ENCODE assay signal across 9 cellular contexts in genomic region chr6:90286884-90287488, GRCh38. TPM values are rescaled to one million over a fixed set of nuclear protein-coding genes. Genes with fewer than 3 reads are reported as not detected.
A peak's percentile ranks its signal among the peaks of the same experiment; 100 is the strongest.
DNase-seq lines count a peak whose midpoint lies in the region; ATAC-seq, FAIRE-seq and TF ChIP-seq lines count a peak whose summit lies in the region.
"Had no signal": no experiment of that assay in that cellular context is flagged by ENCODE, and none has a peak within 500 bp of the region (broad histone marks: within the 10 kb centered on the region; RNA-seq: fewer than 3 reads in every experiment).

No MANE protein-coding gene starts in this region.

- peak overlapping the region; percentile 16 to 95 for H3K27ac Mint-ChIP-seq in activated naive CD4-positive, alpha-beta T cell treated with anti-CD3 and anti-CD28 coated beads, Interleukin-2, amount 50 U/mL, for 72 hours

- intact Hi-C loops in kidney (cut with DNase I): no loop called here

- peaks cover 0 to 4% of the 10 kb centered on the region in 2 donors for H3K9me3 Mint-ChIP-seq in activated naive CD4-positive, alpha-beta T cell treated with anti-CD3 and anti-CD28 coated beads, Interleukin-2, amount 50 U/mL, for 72 hours

- H3K9me3 ChIP-seq in kidney (ENCODE audit: control insufficient read depth in 1 of 2, low read length in 2 of 2): no peaks in the 10 kb centered on the region
- H3K9me3 ChIP-seq: pancreas had no signal

- H3K27ac ChIP-seq in kidney (ENCODE audit: low read depth in 2 of 2, low read length in 2 of 2): no peak overlapping the region

- peak; percentile 58 for TF ChIP-seq CTCF in AG09309 (IDR thresholded peaks at IDR 0.05; ENCODE audit: control insufficient read depth, insufficient read depth, low read depth, low read length, missing control alignments)
- peak; percentile 65 for TF ChIP-seq CTCF in GM12875 (IDR thresholded peaks at IDR 0.05; ENCODE audit: borderline replicate concordance, insufficient read depth, low read depth, low read length)
- TF ChIP-seq CTCF in kidney (IDR thresholded peaks at IDR 0.05; ENCODE audit: borderline replicate concordance, extremely low read depth, insufficient read depth): peak; percentile 49

- H3K36me3 Mint-ChIP-seq in activated naive CD4-positive, alpha-beta T cell treated with anti-CD3 and anti-CD28 coated beads, Interleukin-2, amount 50 U/mL, for 72 hours: peaks cover 20 to 38% of the 10 kb centered on the region in 2 donors

- H3K36me3 ChIP-seq in kidney (ENCODE audit: control insufficient read depth in 1 of 2, insufficient read depth in 2 of 2, low read length in 2 of 2): no peaks in the 10 kb centered on the region
- H3K36me3 ChIP-seq: pancreas had no signal

- peak; percentile 16 to 23 for ATAC-seq in activated naive CD4-positive, alpha-beta T cell treated with anti-CD3 and anti-CD28 coated beads, Interleukin-2, amount 50 U/mL, for 72 hours
- no peak for ATAC-seq in GM19035 (IDR thresholded peaks at IDR 0.05; ENCODE audit: unreplicated experiment)
- ATAC-seq in GM21447 (IDR thresholded peaks at IDR 0.05; ENCODE audit: unreplicated experiment): no peak

- H3K9ac ChIP-seq in kidney (ENCODE audit: low read length in 2 of 2): no peak overlapping the region

- H3K4me1 ChIP-seq in kidney (ENCODE audit: control insufficient read depth in 1 of 2, insufficient read depth in 1 of 2, low read depth in 1 of 2, low read length in 2 of 2): peaks cover 5 to 13% of the 10 kb centered on the region in 2 donors

- FAIRE-seq in kidney (lab: Jason Lieb, UNC): no peak
- FAIRE-seq: pancreas had no signal

- H3K4me3 ChIP-seq in AG09309 (ENCODE audit: control insufficient read depth, low read depth, low read length) (no peak overlapping the region), GM12875 (ENCODE audit: low read depth, low read length) (no peak overlapping the region), kidney (ENCODE audit: low read length in 2 of 2) (no peak overlapping the region)
- H3K4me3 ChIP-seq: pancreas had no signal

- no peak for DNase-seq in AG09309 (ENCODE audit: low read depth)
- DNase-seq in activated naive CD4-positive, alpha-beta T cell treated with anti-CD3 and anti-CD28 coated beads, Interleukin-2, amount 50 U/mL, for 72 hours (ENCODE audit: low spot score in 2 of 2): peak in 1 of 2 donors; percentile 75
- DNase-seq in kidney: no peak
- peak; percentile 19 to 37 for DNase-seq in stimulated activated CD8-positive, alpha-beta memory T cell treated with anti-CD3 and anti-CD28 coated beads, Interleukin-4, amount 100 ng/mL, for 4 hours (ENCODE audit: low read depth in 2 of 2, low spot score in 1 of 2)
- DNase-seq: pancreas had no signal

TF ChIP-seq in PFSK-1, 5 proteins besides CTCF, POLR2A, EP300 and RAD21:
- TF ChIP-seq SIN3A (IDR thresholded peaks at IDR 0.05; ENCODE audit: borderline replicate concordance, insufficient read depth, low read length) (0 out of 2 replicates have a peak, but pooled peaks have one; percentile 63), TAF1 (IDR thresholded peaks at IDR 0.05; ENCODE audit: borderline replicate concordance, insufficient read depth, low read length) (no peak), POLR2AphosphoS5 (IDR thresholded peaks at IDR 0.05; ENCODE audit: low read depth, low read length) (peak; percentile 34)

RNA-seq across cellular contexts. Expression of gene BACH2, which starts 9.7 kb away (rescaled TPM):
- 19.6 TPM for polyA plus RNA-seq in PFSK-1 (2012; ENCODE audit: insufficient read length, low read depth)
- 10 to 100 TPM; 48.7 to 90.8 TPM for total RNA-seq in activated naive CD4-positive, alpha-beta T cell treated with anti-CD3 and anti-CD28 coated beads, Interleukin-2, amount 50 U/mL, for 72 hours
- 6.9 TPM for total RNA-seq in kidney
- 0.32 TPM for polyA plus RNA-seq in kidney (ENCODE audit: insufficient read depth, low read depth, low replicate concordance)

Comparison
In these comparisons a context has a peak if more than half of its experiments do, and no peak if none do; other contexts are left out.
1. DNase-seq: peak in stimulated activated CD8-positive, alpha-beta memory T cell treated with anti-CD3 and anti-CD28 coated beads, Interleukin-4, amount 100 ng/mL, for 4 hours (2 of 2); none in AG09309 (single experiment) and kidney (single experiment).
2. ATAC-seq: peak in activated naive CD4-positive, alpha-beta T cell treated with anti-CD3 and anti-CD28 coated beads, Interleukin-2, amount 50 U/mL, for 72 hours (2 of 2); none in GM19035 (single experiment) and GM21447 (single experiment).
3. Peak in every context shown above with its lines, with median percentiles within 50 percentile points of each other: CTCF ChIP-seq.